29 cellular contexts compared by ENCODE assay signal in the genomic region with DNA sequence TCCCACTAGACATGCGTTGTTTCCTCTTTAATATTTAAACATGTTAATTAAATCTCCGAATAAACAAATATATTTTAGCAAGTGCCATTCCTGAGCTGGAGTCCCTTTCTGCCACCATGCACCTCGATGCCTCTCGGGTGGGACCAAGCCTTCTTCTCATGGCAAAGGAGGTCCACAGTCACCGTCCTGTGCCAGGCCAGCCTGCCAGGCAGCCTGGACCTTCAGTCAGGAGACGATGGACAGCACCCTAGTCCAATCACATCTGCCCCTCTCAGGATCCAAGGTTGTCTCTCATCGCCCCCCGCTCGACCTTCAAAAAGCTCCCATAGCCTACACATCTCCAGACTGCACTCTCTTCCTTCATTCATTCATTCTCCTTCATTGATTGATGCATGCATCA. TPM values are rescaled to one million over a fixed set of nuclear protein-coding genes. Genes with fewer than 3 reads are reported as not detected.
"Had no signal": no experiment of that assay in that cellular context is flagged by ENCODE, and none has a peak within 500 bp of the region (broad histone marks: within the 10 kb centered on the region; RNA-seq: fewer than 3 reads in every experiment).

No MANE protein-coding gene starts in this region.

- H3K27ac ChIP-seq: neutrophil, pancreas, psoas muscle, right lobe of liver, sigmoid colon, stomach, thoracic aorta, thyroid gland, tibial nerve, upper lobe of left lung, uterus had no signal

- H3K36me3 ChIP-seq: neutrophil, pancreas, right lobe of liver, sigmoid colon, stomach, thoracic aorta, thyroid gland, upper lobe of left lung, uterus had no signal

- H3K9me3 Mint-ChIP-seq: naive thymus-derived CD8-positive, alpha-beta T cell; natural killer cell treated with Interleukin-12 subunit alpha and Interleukin-12 subunit beta and Interleukin-15 and Interleukin-18, amount 100 ng/mL, for 72 hours; neural crest cell; stimulated activated effector memory CD8-positive, alpha-beta T cell treated with anti-CD3 and anti-CD28 coated beads, Interleukin-12 subunit alpha, Interleukin-12 subunit beta, amount 100 ng/mL, for 72 hours; stimulated activated naive B cell treated with anti-CD40 and anti-IgM and Interleukin-4, amounts not matched to agents 10 μg/mL and 1 μg/mL and 100 μg/mL, for 72 hours; stimulated activated naive CD8-positive, alpha-beta T cell treated with anti-CD3 and anti-CD28 coated beads, Interleukin-15, Interleukin-2, amounts not matched to agents 100 ng/mL and 50 ng/mL, for 24 hours had no signal

- ATAC-seq: naive thymus-derived CD8-positive, alpha-beta T cell; natural killer cell treated with Interleukin-12 subunit alpha and Interleukin-12 subunit beta and Interleukin-15 and Interleukin-18, amount 100 ng/mL, for 72 hours; pancreas; psoas muscle; right cardiac atrium; right lobe of liver; stimulated activated effector memory CD8-positive, alpha-beta T cell treated with anti-CD3 and anti-CD28 coated beads, Interleukin-12 subunit alpha, Interleukin-12 subunit beta, amount 100 ng/mL, for 72 hours; stimulated activated naive B cell treated with anti-CD40 and anti-IgM and Interleukin-4, amounts not matched to agents 10 μg/mL and 1 μg/mL and 100 μg/mL, for 72 hours had no signal

- DNase-seq: nephron progenitor cell; nucleus accumbens; pancreas; psoas muscle; right cardiac atrium; right lobe of liver; sigmoid colon; small intestine; stimulated activated CD4-positive, alpha-beta T cell treated with anti-CD3 and anti-CD28 coated beads, Interleukin-15, amount 100 ng/mL, for 24 hours; stimulated activated CD4-positive, alpha-beta T cell treated with anti-CD3 and anti-CD28 coated beads, Interleukin-2, amount 100 ng/mL, for 24 hours; stimulated activated CD4-positive, alpha-beta T cell treated with anti-CD3 and anti-CD28 coated beads, Interleukin-2, amount 100 ng/mL, for 48 hours; stimulated activated CD4-positive, alpha-beta T cell treated with anti-CD3 and anti-CD28 coated beads, Interleukin-4, amount 100 ng/mL, for 24 hours; stimulated activated naive B cell treated with anti-CD40 and anti-IgM and Interleukin-4, amounts not matched to agents 10 μg/mL and 1 μg/mL and 100 μg/mL, for 72 hours; stimulated activated naive CD4-positive, alpha-beta T cell treated with Interleukin-2 at 50 U/mL for 16 hours; stomach; thyroid gland; trophoblast cell; upper lobe of left lung; uterus had no signal

- H3K4me3 Mint-ChIP-seq: naive thymus-derived CD8-positive, alpha-beta T cell; natural killer cell treated with Interleukin-12 subunit alpha and Interleukin-12 subunit beta and Interleukin-15 and Interleukin-18, amount 100 ng/mL, for 72 hours; nephron progenitor cell; neural crest cell; stimulated activated effector memory CD8-positive, alpha-beta T cell treated with anti-CD3 and anti-CD28 coated beads, Interleukin-12 subunit alpha, Interleukin-12 subunit beta, amount 100 ng/mL, for 72 hours; stimulated activated naive B cell treated with anti-CD40 and anti-IgM and Interleukin-4, amounts not matched to agents 10 μg/mL and 1 μg/mL and 100 μg/mL, for 72 hours; stimulated activated naive CD8-positive, alpha-beta T cell treated with anti-CD3 and anti-CD28 coated beads, Interleukin-15, Interleukin-2, amounts not matched to agents 100 ng/mL and 50 ng/mL, for 24 hours had no signal

- H3K27me3 ChIP-seq: pancreas, right lobe of liver, sigmoid colon, thyroid gland, tibial nerve, upper lobe of left lung, uterus had no signal

- H3K4me1 ChIP-seq: pancreas, psoas muscle, right lobe of liver, stomach, thyroid gland, upper lobe of left lung, uterus had no signal

- H3K36me3 Mint-ChIP-seq: naive thymus-derived CD8-positive, alpha-beta T cell; natural killer cell treated with Interleukin-12 subunit alpha and Interleukin-12 subunit beta and Interleukin-15 and Interleukin-18, amount 100 ng/mL, for 72 hours; stimulated activated effector memory CD8-positive, alpha-beta T cell treated with anti-CD3 and anti-CD28 coated beads, Interleukin-12 subunit alpha, Interleukin-12 subunit beta, amount 100 ng/mL, for 72 hours; stimulated activated naive B cell treated with anti-CD40 and anti-IgM and Interleukin-4, amounts not matched to agents 10 μg/mL and 1 μg/mL and 100 μg/mL, for 72 hours had no signal

- H3K4me1 Mint-ChIP-seq: naive thymus-derived CD8-positive, alpha-beta T cell; stimulated activated effector memory CD8-positive, alpha-beta T cell treated with anti-CD3 and anti-CD28 coated beads, Interleukin-12 subunit alpha, Interleukin-12 subunit beta, amount 100 ng/mL, for 72 hours; stimulated activated naive B cell treated with anti-CD40 and anti-IgM and Interleukin-4, amounts not matched to agents 10 μg/mL and 1 μg/mL and 100 μg/mL, for 72 hours had no signal

- H3K4me3 ChIP-seq: pancreas, psoas muscle, right lobe of liver, sigmoid colon, stomach, thoracic aorta, thyroid gland, tibial nerve, upper lobe of left lung, uterus had no signal

- H3K27ac Mint-ChIP-seq: naive thymus-derived CD8-positive, alpha-beta T cell; natural killer cell treated with Interleukin-12 subunit alpha and Interleukin-12 subunit beta and Interleukin-15 and Interleukin-18, amount 100 ng/mL, for 72 hours; nephron progenitor cell; progenitor cell of endocrine pancreas; stimulated activated effector memory CD8-positive, alpha-beta T cell treated with anti-CD3 and anti-CD28 coated beads, Interleukin-12 subunit alpha, Interleukin-12 subunit beta, amount 100 ng/mL, for 72 hours; stimulated activated naive B cell treated with anti-CD40 and anti-IgM and Interleukin-4, amounts not matched to agents 10 μg/mL and 1 μg/mL and 100 μg/mL, for 72 hours; stimulated activated naive CD8-positive, alpha-beta T cell treated with anti-CD3 and anti-CD28 coated beads, Interleukin-15, Interleukin-2, amounts not matched to agents 100 ng/mL and 50 ng/mL, for 24 hours had no signal

- FAIRE-seq: pancreas, small intestine had no signal

- H3K9me3 ChIP-seq: neutrophil, pancreas, psoas muscle, right lobe of liver, sigmoid colon, stomach, thoracic aorta, thyroid gland, upper lobe of left lung, uterus had no signal

RNA-seq across cellular contexts. Expression of gene NTRK3, which starts 22.6 kb away (rescaled TPM):
- total RNA-seq: naive thymus-derived CD8-positive, alpha-beta T cell; osteocyte; progenitor cell of endocrine pancreas had no signal
- polyA plus RNA-seq: naive thymus-derived CD8-positive, alpha-beta T cell had no signal
